ENCODE assay signal across 9 cellular contexts in genomic region chr13:42548731-42549554, GRCh38. TPM values are rescaled to one million over a fixed set of nuclear protein-coding genes. Genes with fewer than 3 reads are reported as not detected.
DNase-seq lines count a peak whose midpoint lies in the region; ATAC-seq and TF ChIP-seq lines count a peak whose summit lies in the region.
"Had no signal": no experiment of that assay in that cellular context is flagged by ENCODE, and none has a peak within 500 bp of the region (broad histone marks: within the 10 kb centered on the region; RNA-seq: fewer than 3 reads in every experiment).

No MANE protein-coding gene starts in this region.

- H3K36me3 ChIP-seq in left lung: no peaks in the 10 kb centered on the region

- no peak overlapping the region for H3K4me3 ChIP-seq in left lung
- H3K4me3 ChIP-seq: skin epidermis had no signal

- POLR2A ChIA-PET in HEK293T (lab: Yijun Ruan, JAX): no interaction called here

- no peaks in the 10 kb centered on the region for H3K4me1 ChIP-seq in left lung

- peak; percentile 93 for ATAC-seq in GM18870 (IDR thresholded peaks at IDR 0.05; ENCODE audit: unreplicated experiment)
- peak; percentile 84 for ATAC-seq in HG02884 (IDR thresholded peaks at IDR 0.05; ENCODE audit: unreplicated experiment)
- ATAC-seq in left lung: peak; percentile 50

- no peaks in the 10 kb centered on the region for H3K27me3 ChIP-seq in left lung

- intact Hi-C loops in left lung (cut with DNase I): no loop called here

- CTCF ChIA-PET in HEK293T (lab: Yijun Ruan, JAX): no interaction called here

- no peaks in the 10 kb centered on the region for H3K9me3 ChIP-seq in left lung

- no peak for TF ChIP-seq CTCF in left lung (IDR thresholded peaks at IDR 0.05)

- no peak overlapping the region for H3K27ac ChIP-seq in left lung
- H3K27ac ChIP-seq: skin epidermis had no signal

- DNase-seq in OCI-M2 (lab: John Stamatoyannopoulos, UW; ENCODE audit: unreplicated experiment): peak; percentile 43
- DNase-seq in left lung: no peak
- DNase-seq in stimulated activated CD4-positive, alpha-beta T cell treated with anti-CD3 and anti-CD28 coated beads, Interleukin-2, amount 100 ng/mL, for 24 hours: no peak
- DNase-seq in HEK293T (ENCODE audit: extremely low spot score): no peak
- DNase-seq in activated CD4-positive, CD25-positive, alpha-beta regulatory T cell (lab: John Stamatoyannopoulos, UW): no peak
- no peak for DNase-seq in NCI-H2171 treated with DMSO at 0.1 percent for 48 hours (lab: John Stamatoyannopoulos, UW)

TF ChIP-seq in HEK293T, 16 proteins besides CTCF, POLR2A, EP300 and RAD21:
- TF ChIP-seq HDGF (IDR thresholded peaks at IDR 0.05; ENCODE audit: borderline replicate concordance) (no peak), L3MBTL2 (conservative IDR thresholded peaks at IDR 0.05) (no peak), FOXA1 (IDR thresholded peaks at IDR 0.05) (no peak), TARDBP (IDR thresholded peaks at IDR 0.05) (no peak), BHLHE40 (IDR thresholded peaks at IDR 0.05; ENCODE audit: borderline replicate concordance) (no peak), NFRKB (IDR thresholded peaks at IDR 0.05) (no peak), FOXK2 (IDR thresholded peaks at IDR 0.05) (no peak), SUZ12 (IDR thresholded peaks at IDR 0.05) (no peak), CTBP1 (IDR thresholded peaks at IDR 0.05; ENCODE audit: borderline replicate concordance) (no peak), ARNT (IDR thresholded peaks at IDR 0.05) (no peak), LEF1 (IDR thresholded peaks at IDR 0.05; ENCODE audit: borderline replicate concordance) (no peak), ZNF384 (IDR thresholded peaks at IDR 0.05) (no peak), ELF4 (IDR thresholded peaks at IDR 0.05) (no peak)

RNA-seq across cellular contexts. Expression of gene TNFSF11, which starts 25.0 kb away (rescaled TPM):
- 1 to 10 TPM in 1 of 2 donors, not detected in 1; 1.1 TPM for total RNA-seq in left lung
